In genomic region chr16:4052801-4053662, GRCh38 we compare ENCODE assay signal across 8 cellular contexts.
DNase-seq lines count a peak whose midpoint lies in the region; ATAC-seq, FAIRE-seq and TF ChIP-seq lines count a peak whose summit lies in the region.

No MANE protein-coding gene starts in this region.

- ATAC-seq in thoracic aorta (ENCODE audit: insufficient number of reproducible peaks, low FRiP score, low read depth) = peak; percentile 50
- ATAC-seq in GM21515 (IDR thresholded peaks at IDR 0.05; ENCODE audit: unreplicated experiment) = no peak
- ATAC-seq in HG03097 (IDR thresholded peaks at IDR 0.05; ENCODE audit: low FRiP score, unreplicated experiment) = no peak

- H3K9ac ChIP-seq in astrocyte (ENCODE audit: low read length) = peak overlapping the region; percentile 58

- H3K27ac ChIP-seq in astrocyte (ENCODE audit: low read depth, low read length) (peak overlapping the region; percentile 21), thoracic aorta (peak overlapping the region; percentile 75 to 87)

- FAIRE-seq in astrocyte (lab: Jason Lieb, UNC) = peak; percentile 26

- no peak overlapping the region for H3K4me3 ChIP-seq in astrocyte (ENCODE audit: insufficient read depth, low read depth, low read length)
- peak overlapping the region; percentile 64 for H3K4me3 ChIP-seq in thoracic aorta

- H3K4me1 ChIP-seq in astrocyte (ENCODE audit: insufficient read depth, low read length) (peaks cover 10% of the 10 kb centered on the region), thoracic aorta (ENCODE audit: control insufficient read depth in 1 of 2, low read depth in 2 of 2) (peaks cover 14 to 48% of the 10 kb centered on the region in 2 donors)

- H3K9me3 ChIP-seq in astrocyte (ENCODE audit: insufficient read depth, low read depth, low read length) = no peaks in the 10 kb centered on the region
- no peaks in the 10 kb centered on the region for H3K9me3 ChIP-seq in thoracic aorta

- H3K27me3 ChIP-seq in astrocyte (ENCODE audit: insufficient read depth, low read length) = no peaks in the 10 kb centered on the region
- no peaks in the 10 kb centered on the region for H3K27me3 ChIP-seq in thoracic aorta (replicated peaks; ENCODE audit: insufficient read depth)

- H3K4me1 Mint-ChIP-seq in astrocyte (ENCODE audit: low read depth, unreplicated experiment) = peaks cover 14% of the 10 kb centered on the region

- no peak overlapping the region for H3K27ac Mint-ChIP-seq in astrocyte (ENCODE audit: unreplicated experiment)

- H3K4me3 Mint-ChIP-seq in astrocyte (ENCODE audit: unreplicated experiment) = no peak overlapping the region

- peaks cover 4% of the 10 kb centered on the region for H3K36me3 Mint-ChIP-seq in astrocyte (ENCODE audit: low read depth, unreplicated experiment)

- H4K20me1 ChIP-seq in astrocyte (ENCODE audit: insufficient read depth, low read length) = no peaks in the 10 kb centered on the region

- H3K36me3 ChIP-seq in astrocyte (ENCODE audit: insufficient read depth, low read length) = no peaks in the 10 kb centered on the region
- H3K36me3 ChIP-seq in thoracic aorta = no peaks in the 10 kb centered on the region

- peaks cover 2% of the 10 kb centered on the region for H3K27me3 Mint-ChIP-seq in astrocyte (ENCODE audit: low read depth, unreplicated experiment)

- peak overlapping the region; percentile 76 for H3K4me2 ChIP-seq in astrocyte (ENCODE audit: low read length)

- DNase-seq in C1 segment of cervical spinal cord (lab: John Stamatoyannopoulos, UW) = peak in 11 of 14 donors; percentile 24 to 71 (median 44)
- peak; percentile 52 to 92 for DNase-seq in NCI-H2081 (lab: John Stamatoyannopoulos, UW)
- DNase-seq in astrocyte (ENCODE audit: low read depth) = peak; percentile 56
- DNase-seq in iris pigment epithelial cell (ENCODE audit: low read depth) = peak; percentile 31
- DNase-seq in thoracic aorta (ENCODE audit: low spot score) = no peak
- DNase-seq in stimulated activated CD4-positive, alpha-beta T cell treated with anti-CD3 and anti-CD28 coated beads, Interleukin-4, amount 100 ng/mL, for 4 hours = no peak

- H3K79me2 ChIP-seq in astrocyte (ENCODE audit: insufficient read depth, low read length) = no peaks in the 10 kb centered on the region

- H3K9me3 Mint-ChIP-seq in astrocyte (ENCODE audit: unreplicated experiment) = peaks cover 6% of the 10 kb centered on the region

- TF ChIP-seq CTCF in astrocyte (IDR thresholded peaks at IDR 0.05; ENCODE audit: insufficient read depth, low read depth, low read length) (no peak), thoracic aorta (IDR thresholded peaks at IDR 0.05) (no peak)

- H2AFZ ChIP-seq in astrocyte (ENCODE audit: low read depth, low read length) = no peak overlapping the region

Comparison
In these comparisons a context has a peak if more than half of its experiments do, and no peak if none do; other contexts are left out.
1. DNase-seq: peak in C1 segment of cervical spinal cord (11 of 14), NCI-H2081 (2 of 2), astrocyte (single experiment) and iris pigment epithelial cell (single experiment); none in thoracic aorta (single experiment) and stimulated activated CD4-positive, alpha-beta T cell treated with anti-CD3 and anti-CD28 coated beads, Interleukin-4, amount 100 ng/mL, for 4 hours (0 of 2).